1 cellular context compared by ENCODE assay signal in the genomic region with DNA sequence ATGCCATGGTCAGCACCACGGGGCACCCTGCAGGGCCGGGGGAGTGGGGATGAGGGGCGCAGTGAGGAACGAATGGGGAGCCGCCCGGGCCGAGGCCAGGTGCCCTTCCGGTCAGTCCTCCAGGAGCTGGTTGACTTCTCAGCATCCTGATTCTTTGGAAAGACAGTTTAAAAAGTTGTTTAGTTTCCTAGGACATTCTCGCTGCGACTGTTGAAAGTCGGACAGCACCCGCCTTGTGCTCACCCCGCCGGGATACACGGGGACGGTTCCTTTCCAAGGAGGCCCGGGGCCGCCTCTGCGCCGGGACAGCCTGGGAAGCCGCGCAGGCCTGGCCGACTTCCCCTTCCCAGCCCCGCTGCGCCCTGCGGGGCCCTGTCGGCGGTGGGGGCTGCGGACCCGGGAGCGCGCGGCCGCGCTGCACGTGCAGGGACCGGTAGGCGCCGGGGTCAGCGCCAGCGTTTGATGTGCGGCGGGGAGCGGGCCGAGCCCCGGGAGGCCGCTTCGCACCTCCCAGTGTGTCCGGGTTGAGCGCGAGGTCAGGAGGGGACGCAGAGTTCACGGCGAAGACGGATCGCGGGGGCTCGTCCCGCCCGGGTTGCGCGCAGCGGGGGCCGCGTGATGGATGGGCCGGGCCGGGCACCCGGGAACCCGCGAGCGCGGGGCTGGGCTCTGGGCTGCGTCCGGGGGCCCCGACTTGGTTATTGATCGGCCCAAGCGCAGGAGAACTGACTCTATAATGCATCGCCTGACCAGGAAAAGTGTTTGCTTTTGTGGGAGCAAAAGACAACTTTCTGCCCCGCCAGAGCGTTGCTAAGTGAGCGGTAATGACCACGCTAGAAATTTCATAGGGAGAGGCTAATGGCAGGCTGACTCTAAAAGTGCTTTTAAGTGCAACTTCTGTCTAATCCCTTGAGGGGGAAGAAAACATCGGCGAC.
TF ChIP-seq lines count a peak whose summit lies in the region.

No MANE protein-coding gene starts in this region.

TF ChIP-seq in IMR-90, 13 proteins besides CTCF, POLR2A, EP300 and RAD21:
- no peak for TF ChIP-seq MXI1 (IDR thresholded peaks at IDR 0.05; ENCODE audit: borderline replicate concordance, low read depth, low read length)
- peak; percentile 57 for TF ChIP-seq BHLHE40 (IDR thresholded peaks at IDR 0.05; ENCODE audit: low read depth, low read length)
